27 cellular contexts compared by ENCODE assay signal in the genomic region with DNA sequence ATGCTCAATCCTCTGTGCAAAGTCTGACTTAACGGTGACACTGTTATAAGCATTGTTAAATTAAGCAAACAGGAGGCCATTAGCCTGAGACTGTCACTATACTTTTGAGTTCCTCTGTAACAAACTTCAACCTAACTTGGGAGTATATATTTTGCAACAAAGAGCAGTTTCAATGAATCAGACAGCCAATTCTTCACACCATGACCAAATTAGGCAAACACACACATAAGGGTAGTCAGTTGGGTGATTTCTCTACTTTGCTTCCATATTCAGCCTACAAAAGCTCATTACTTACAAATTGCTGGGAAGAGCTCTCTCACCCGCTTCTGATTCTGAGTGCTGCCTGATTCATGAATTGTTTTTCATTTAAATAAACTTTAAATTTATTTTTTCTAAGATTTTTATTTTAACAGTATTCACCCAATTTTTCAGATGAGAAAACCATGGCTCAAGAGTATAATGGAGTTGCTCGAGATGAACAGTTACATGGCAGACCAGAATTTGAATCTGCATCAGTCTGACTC.
"Had no signal": no experiment of that assay in that cellular context is flagged by ENCODE, and none has a peak within 500 bp of the region (broad histone marks: within the 10 kb centered on the region; RNA-seq: fewer than 3 reads in every experiment).

No MANE protein-coding gene starts in this region.

- H3K27ac ChIP-seq: breast epithelium, gastroesophageal sphincter, neutrophil, parathyroid adenoma, psoas muscle, right atrium auricular region, testis, transverse colon had no signal

- FAIRE-seq: endothelial cell of umbilical vein, keratinocyte, urothelium cell line had no signal

- H3K9me3 ChIP-seq: breast epithelium, gastroesophageal sphincter, neutrophil, psoas muscle, right atrium auricular region, testis, transverse colon had no signal

- ATAC-seq: activated CD8-positive, alpha-beta T cell treated with anti-CD3 and anti-CD28 coated beads for 36 hours; gastroesophageal sphincter; left cardiac atrium; psoas muscle had no signal

- H3K27ac Mint-ChIP-seq: activated CD8-positive, alpha-beta T cell treated with anti-CD3 and anti-CD28 coated beads for 36 hours; activated naive CD4-positive, alpha-beta T cell treated with anti-CD3 and anti-CD28 coated beads, Interleukin-2, amount 50 U/mL, for 72 hours; nephron; T-helper 1 cell treated with Interleukin-12 subunit alpha and Interleukin-12 subunit beta and Interleukin-4 antibody, amounts not matched to agents 30 μg/mL and 1 μg/mL, for 36 hours had no signal

- H3K9ac ChIP-seq: parathyroid adenoma had no signal

- H3K4me1 Mint-ChIP-seq: nephron had no signal

- H3K4me1 ChIP-seq: breast epithelium, parathyroid adenoma, psoas muscle, right atrium auricular region, testis, transverse colon had no signal

- H3K27me3 ChIP-seq: breast epithelium, gastroesophageal sphincter, neutrophil, right atrium auricular region, testis, transverse colon had no signal

- H3K4me3 Mint-ChIP-seq: activated CD8-positive, alpha-beta T cell treated with anti-CD3 and anti-CD28 coated beads for 36 hours; nephron; T-helper 1 cell treated with Interleukin-12 subunit alpha and Interleukin-12 subunit beta and Interleukin-4 antibody, amounts not matched to agents 30 μg/mL and 1 μg/mL, for 36 hours had no signal

- H3K4me3 ChIP-seq: breast epithelium, gastroesophageal sphincter, psoas muscle, right atrium auricular region, testis, transverse colon had no signal

- DNase-seq: activated CD4-positive, alpha-beta T cell treated with anti-CD3 and anti-CD28 coated beads, Interleukin-2, amount 50 U/mL, for 1 hour; activated CD4-positive, CD25-positive, alpha-beta regulatory T cell treated with anti-CD3 and anti-CD28 coated beads, Interleukin-2, amount 50 U/mL, for 72 hours; activated CD8-positive, alpha-beta T cell treated with anti-CD3 and anti-CD28 coated beads for 36 hours; activated naive CD4-positive, alpha-beta T cell; activated T-cell treated with anti-CD3 and anti-CD28 coated beads, Interleukin-2, amount 50 U/mL, for 48 hours; central memory CD4-positive, alpha-beta T cell; hippocampal formation; left cardiac atrium; mammary epithelial cell; psoas muscle; stimulated activated CD4-positive, alpha-beta T cell treated with anti-CD3 and anti-CD28 coated beads, Interleukin-15, amount 100 ng/mL, for 24 hours; stimulated activated CD4-positive, alpha-beta T cell treated with anti-CD3 and anti-CD28 coated beads, Interleukin-2, amount 100 ng/mL, for 24 hours; stimulated activated naive CD4-positive, alpha-beta T cell treated with Interleukin-2 at 50 U/mL for 16 hours; T-helper 9 cell; testis; transverse colon had no signal

- H3K36me3 ChIP-seq: breast epithelium, neutrophil, right atrium auricular region, transverse colon had no signal

- H3K27me3 Mint-ChIP-seq: activated CD8-positive, alpha-beta T cell treated with anti-CD3 and anti-CD28 coated beads for 36 hours had no signal

- H2AFZ ChIP-seq: parathyroid adenoma had no signal
